8 cellular contexts compared by ENCODE assay signal in genomic region chr2:161123531-161124030, GRCh38. TPM values are rescaled to one million over a fixed set of nuclear protein-coding genes. Genes with fewer than 3 reads are reported as not detected.
A peak's percentile ranks its signal among the peaks of the same experiment; 100 is the strongest.
DNase-seq lines count a peak whose midpoint lies in the region; ATAC-seq and TF ChIP-seq lines count a peak whose summit lies in the region.

No MANE protein-coding gene starts in this region.

- no peaks in the 10 kb centered on the region for H3K36me3 Mint-ChIP-seq in activated naive CD4-positive, alpha-beta T cell treated with anti-CD3 and anti-CD28 coated beads for 36 hours (ENCODE audit: low read depth)
- peaks cover 1% of the 10 kb centered on the region for H3K36me3 Mint-ChIP-seq in activated T-helper 1 cell treated with anti-CD3 and anti-CD28 coated beads, Interleukin-12 subunit alpha, Interleukin-12 subunit beta, Interleukin-2, Interleukin-4 antibody, amounts not matched to agents 30 ng/mL and 10 ng/mL and 1 ng/mL, durations not matched to agents 14 hours and 24 hours and 36 hours (ENCODE audit: low read depth)
- no peaks in the 10 kb centered on the region for H3K36me3 Mint-ChIP-seq in T-cell

- no peaks in the 10 kb centered on the region for H3K27me3 ChIP-seq in tibial nerve

- no peak for TF ChIP-seq EP300 in tibial nerve (IDR thresholded peaks at IDR 0.05)

- intact Hi-C loops in activated naive CD4-positive, alpha-beta T cell treated with anti-CD3 and anti-CD28 coated beads for 36 hours (cut with micrococcal nuclease), result loop anchor here (1.0 to 5.0 kb wide), 8 partner anchors 13 to 899 kb away; partner anchors contain the start of gene TANK
- intact Hi-C loops in activated T-helper 1 cell treated with anti-CD3 and anti-CD28 coated beads, Interleukin-12 subunit alpha, Interleukin-12 subunit beta, Interleukin-2, Interleukin-4 antibody, amounts not matched to agents 30 ng/mL and 10 ng/mL and 1 ng/mL, durations not matched to agents 14 hours and 24 hours and 36 hours (cut with micrococcal nuclease), result loop anchor here (1.0 kb wide), 3 partner anchors 13 to 46 kb away; no protein-coding TSS in a partner anchor
- intact Hi-C loops in left colon (cut with DNase I, micrococcal nuclease), result no loop called here

- H3K27ac ChIP-seq in tibial nerve, result peak overlapping the region in 3 of 4 donors; percentile 62 to 92 (median 83)

- no peaks in the 10 kb centered on the region for H3K36me3 ChIP-seq in tibial nerve

- TF ChIP-seq CTCF in tibial nerve (IDR thresholded peaks at IDR 0.05), result no peak

- H3K9me3 ChIP-seq in tibial nerve, result no peaks in the 10 kb centered on the region

- peaks cover 0 to 19% (median 16%) of the 10 kb centered on the region in 4 donors for H3K4me1 ChIP-seq in tibial nerve

- no peak for DNase-seq in activated naive CD4-positive, alpha-beta T cell treated with anti-CD3 and anti-CD28 coated beads for 36 hours
- DNase-seq in activated naive CD4-positive, alpha-beta T cell (lab: John Stamatoyannopoulos, UW), result no peak
- DNase-seq in activated T-helper 1 cell treated with anti-CD3 and anti-CD28 coated beads, Interleukin-12 subunit alpha, Interleukin-12 subunit beta, Interleukin-2, Interleukin-4 antibody, amounts not matched to agents 30 ng/mL and 10 ng/mL and 1 ng/mL, durations not matched to agents 14 hours and 24 hours and 36 hours (ENCODE audit: low spot score), result no peak
- DNase-seq in left colon (no peak), tibial nerve (ENCODE audit: low spot score in 2 of 2) (no peak), HEK293T (ENCODE audit: extremely low spot score) (no peak), T-cell (no peak)

- peaks cover 23% of the 10 kb centered on the region for H3K4me1 Mint-ChIP-seq in activated naive CD4-positive, alpha-beta T cell treated with anti-CD3 and anti-CD28 coated beads for 36 hours (ENCODE audit: low read depth)
- peaks cover 34% of the 10 kb centered on the region for H3K4me1 Mint-ChIP-seq in activated T-helper 1 cell treated with anti-CD3 and anti-CD28 coated beads, Interleukin-12 subunit alpha, Interleukin-12 subunit beta, Interleukin-2, Interleukin-4 antibody, amounts not matched to agents 30 ng/mL and 10 ng/mL and 1 ng/mL, durations not matched to agents 14 hours and 24 hours and 36 hours (ENCODE audit: low read depth)
- peaks cover 8 to 13% (median 10%) of the 10 kb centered on the region in 3 donors for H3K4me1 Mint-ChIP-seq in T-cell

- H3K9me3 Mint-ChIP-seq in activated naive CD4-positive, alpha-beta T cell treated with anti-CD3 and anti-CD28 coated beads for 36 hours, result no peaks in the 10 kb centered on the region
- no peaks in the 10 kb centered on the region for H3K9me3 Mint-ChIP-seq in activated T-helper 1 cell treated with anti-CD3 and anti-CD28 coated beads, Interleukin-12 subunit alpha, Interleukin-12 subunit beta, Interleukin-2, Interleukin-4 antibody, amounts not matched to agents 30 ng/mL and 10 ng/mL and 1 ng/mL, durations not matched to agents 14 hours and 24 hours and 36 hours
- no peaks in the 10 kb centered on the region for H3K9me3 Mint-ChIP-seq in T-cell

- TF ChIP-seq POLR2A in tibial nerve (IDR thresholded peaks at IDR 0.05), result no peak

- POLR2A ChIA-PET in HEK293T (lab: Yijun Ruan, JAX) (no interaction called here), T-cell (lab: Charles Lee) (no interaction called here)

- H3K4me3 ChIP-seq in tibial nerve, result no peak overlapping the region

- ATAC-seq in left colon, result peak; percentile 75
- no peak for ATAC-seq in GM19463 (IDR thresholded peaks at IDR 0.05; ENCODE audit: unreplicated experiment)
- ATAC-seq in T-cell (replicated peaks in 1 of 4), result no peak

- 42 to 55% methylated on average over 2 of the region's 2 CpGs for WGBS in tibial nerve, 2 donors

- CTCF ChIA-PET in activated naive CD4-positive, alpha-beta T cell treated with anti-CD3 and anti-CD28 coated beads for 36 hours (lab: Charles Lee), result interaction anchor here (0.9 to 1.8 kb wide), 3 partner anchors 8 to 10 kb away, joined by 3 to 4 read pairs (median 4); no protein-coding TSS in a partner anchor
- CTCF ChIA-PET in HEK293T (lab: Yijun Ruan, JAX), result no interaction called here
- CTCF ChIA-PET in T-cell (lab: Charles Lee), result no interaction called here

- peaks cover 3% of the 10 kb centered on the region for H3K27me3 Mint-ChIP-seq in activated naive CD4-positive, alpha-beta T cell treated with anti-CD3 and anti-CD28 coated beads for 36 hours (ENCODE audit: low read depth)
- no peaks in the 10 kb centered on the region for H3K27me3 Mint-ChIP-seq in activated T-helper 1 cell treated with anti-CD3 and anti-CD28 coated beads, Interleukin-12 subunit alpha, Interleukin-12 subunit beta, Interleukin-2, Interleukin-4 antibody, amounts not matched to agents 30 ng/mL and 10 ng/mL and 1 ng/mL, durations not matched to agents 14 hours and 24 hours and 36 hours (ENCODE audit: insufficient read depth)
- H3K27me3 Mint-ChIP-seq in T-cell, result no peaks in the 10 kb centered on the region

- no peak overlapping the region for H3K4me3 Mint-ChIP-seq in activated naive CD4-positive, alpha-beta T cell treated with anti-CD3 and anti-CD28 coated beads for 36 hours
- H3K4me3 Mint-ChIP-seq in activated T-helper 1 cell treated with anti-CD3 and anti-CD28 coated beads, Interleukin-12 subunit alpha, Interleukin-12 subunit beta, Interleukin-2, Interleukin-4 antibody, amounts not matched to agents 30 ng/mL and 10 ng/mL and 1 ng/mL, durations not matched to agents 14 hours and 24 hours and 36 hours, result peak overlapping the region; percentile 15
- H3K4me3 Mint-ChIP-seq in T-cell, result no peak overlapping the region

- peak overlapping the region; percentile 3 for H3K27ac Mint-ChIP-seq in activated naive CD4-positive, alpha-beta T cell treated with anti-CD3 and anti-CD28 coated beads for 36 hours
- peak overlapping the region; percentile 32 for H3K27ac Mint-ChIP-seq in activated T-helper 1 cell treated with anti-CD3 and anti-CD28 coated beads, Interleukin-12 subunit alpha, Interleukin-12 subunit beta, Interleukin-2, Interleukin-4 antibody, amounts not matched to agents 30 ng/mL and 10 ng/mL and 1 ng/mL, durations not matched to agents 14 hours and 24 hours and 36 hours
- H3K27ac Mint-ChIP-seq in T-cell, result peak overlapping the region in 1 of 2 donors; percentile 12

TF ChIP-seq in HEK293T, 16 proteins besides CTCF, POLR2A, EP300 and RAD21:
- TF ChIP-seq FOXA1 (IDR thresholded peaks at IDR 0.05) (no peak), FOXK2 (IDR thresholded peaks at IDR 0.05) (no peak), L3MBTL2 (conservative IDR thresholded peaks at IDR 0.05) (no peak), LEF1 (IDR thresholded peaks at IDR 0.05; ENCODE audit: borderline replicate concordance) (no peak), SP1 (IDR thresholded peaks at IDR 0.05) (no peak), CTBP1 (IDR thresholded peaks at IDR 0.05; ENCODE audit: borderline replicate concordance) (no peak), HDGF (IDR thresholded peaks at IDR 0.05; ENCODE audit: borderline replicate concordance) (no peak), SUZ12 (IDR thresholded peaks at IDR 0.05) (no peak), BHLHE40 (IDR thresholded peaks at IDR 0.05; ENCODE audit: borderline replicate concordance) (no peak), NFRKB (IDR thresholded peaks at IDR 0.05) (no peak), ZNF384 (IDR thresholded peaks at IDR 0.05) (no peak), ELF4 (IDR thresholded peaks at IDR 0.05) (no peak), TARDBP (IDR thresholded peaks at IDR 0.05) (no peak), FOXM1 (IDR thresholded peaks at IDR 0.05; ENCODE audit: borderline replicate concordance) (no peak), ARNT (IDR thresholded peaks at IDR 0.05) (no peak)

RNA-seq across cellular contexts. Expression of gene TANK, which starts 36.6 kb away (rescaled TPM):
- total RNA-seq in activated naive CD4-positive, alpha-beta T cell treated with anti-CD3 and anti-CD28 coated beads for 36 hours, result 10 to 100 TPM; 48.6 to 50.4 TPM
- 136 and 141 TPM in 2 replicates for total RNA-seq in activated T-helper 1 cell treated with anti-CD3 and anti-CD28 coated beads, Interleukin-12 subunit alpha, Interleukin-12 subunit beta, Interleukin-2, Interleukin-4 antibody, amounts not matched to agents 30 ng/mL and 10 ng/mL and 1 ng/mL, durations not matched to agents 14 hours and 24 hours and 36 hours
- total RNA-seq in left colon, result 10 to 100 TPM; 54.3 to 58.8 TPM
- 10 to 100 TPM; 54.4 to 83.5 (median 75.1) TPM for total RNA-seq in tibial nerve
- 10 to 100 TPM; 57.7 to 77.0 (median 68.2) TPM for total RNA-seq in T-cell

Comparison
In these comparisons a context has a peak if more than half of its experiments do, and no peak if none do; other contexts are left out.
1. intact Hi-C loops: an anchor here in activated naive CD4-positive, alpha-beta T cell treated with anti-CD3 and anti-CD28 coated beads for 36 hours (1.0 to 5.0 kb wide) and activated T-helper 1 cell treated with anti-CD3 and anti-CD28 coated beads, Interleukin-12 subunit alpha, Interleukin-12 subunit beta, Interleukin-2, Interleukin-4 antibody, amounts not matched to agents 30 ng/mL and 10 ng/mL and 1 ng/mL, durations not matched to agents 14 hours and 24 hours and 36 hours (1.0 kb wide); none called in left colon.